8 cellular contexts compared by ENCODE assay signal in genomic region chr3:119677641-119677934, GRCh38. TPM values are rescaled to one million over a fixed set of nuclear protein-coding genes. Genes with fewer than 3 reads are reported as not detected.
A peak's percentile ranks its signal among the peaks of the same experiment; 100 is the strongest.
DNase-seq lines count a peak whose midpoint lies in the region; ATAC-seq and TF ChIP-seq lines count a peak whose summit lies in the region.

No MANE protein-coding gene starts in this region.

- 9% methylated on average over 6 of the region's 6 CpGs for WGBS in right cardiac atrium
- 6 to 11% (median 8%) methylated on average over 6 of the region's 6 CpGs for WGBS in spleen, 5 donors

- DNase-seq in H7, result no peak
- DNase-seq in WTC11 (ENCODE audit: low spot score), result no peak
- no peak for DNase-seq in right cardiac atrium
- DNase-seq in spleen, result no peak
- DNase-seq in DMS153 treated with DMSO at 0.1 percent for 48 hours (lab: John Stamatoyannopoulos, UW; ENCODE audit: unreplicated experiment), result no peak
- DNase-seq in NCI-H446 (lab: John Stamatoyannopoulos, UW), result no peak

- POLR2A ChIA-PET in WTC11 (lab: Charles Lee), result no interaction called here

- peaks cover 4% of the 10 kb centered on the region; the same call in 1 of the 2 replicates for H3K27me3 Mint-ChIP-seq in WTC11 (ENCODE audit: low read depth)

- H3K4me3 ChIP-seq in H7 (ENCODE audit: insufficient read depth, low read depth, low read length) (peak overlapping the region; percentile 80), right cardiac atrium (ENCODE audit: low read length) (peak overlapping the region; percentile 69), spleen (peak overlapping the region; percentile 52 to 85 (median 70))

- H3K4me1 ChIP-seq in right cardiac atrium (ENCODE audit: control insufficient read depth, insufficient read depth, low read length) (peaks cover 3% of the 10 kb centered on the region), spleen (peaks cover 11 to 51% (median 29%) of the 10 kb centered on the region in 6 donors)

- H3K9me3 Mint-ChIP-seq in WTC11, result no peaks in the 10 kb centered on the region

- peak overlapping the region; percentile 100 for H3K27ac ChIP-seq in right cardiac atrium (ENCODE audit: low read length)
- H3K27ac ChIP-seq in spleen, result peak overlapping the region; percentile 69 to 99 (median 96)

- H3K36me3 Mint-ChIP-seq in WTC11, result peaks cover 21% of the 10 kb centered on the region

- H3K27ac Mint-ChIP-seq in WTC11, result peak overlapping the region; percentile 96

- H3K9me3 ChIP-seq in right cardiac atrium (ENCODE audit: control insufficient read depth, low read length), result no peaks in the 10 kb centered on the region
- H3K9me3 ChIP-seq in spleen, result no peaks in the 10 kb centered on the region

- TF ChIP-seq POLR2A in spleen (IDR thresholded peaks at IDR 0.05), result no peak

- H3K4me3 Mint-ChIP-seq in WTC11, result peak overlapping the region; percentile 97

- CTCF ChIA-PET in WTC11 (lab: Charles Lee), result no interaction called here

- peaks cover 20% of the 10 kb centered on the region for H3K4me1 Mint-ChIP-seq in WTC11

- H3K27me3 ChIP-seq in H7 (ENCODE audit: control insufficient read depth, insufficient read depth, low read length), result no peaks in the 10 kb centered on the region
- H3K27me3 ChIP-seq in right cardiac atrium (ENCODE audit: control insufficient read depth, insufficient read depth), result no peaks in the 10 kb centered on the region
- H3K27me3 ChIP-seq in spleen (replicated peaks in 1 of 7), result no peaks in the 10 kb centered on the region

- TF ChIP-seq CTCF in WTC11 (IDR thresholded peaks at IDR 0.05) (no peak), spleen (IDR thresholded peaks at IDR 0.05 in 8 of 11, conservative IDR thresholded peaks at IDR 0.05 in 3 of 11) (no peak)

- peaks cover 7% of the 10 kb centered on the region for H3K36me3 ChIP-seq in H7 (replicated peaks; ENCODE audit: control insufficient read depth, insufficient read depth, low read length)
- peaks cover 0 to 28% (median 26%) of the 10 kb centered on the region in 6 donors for H3K36me3 ChIP-seq in spleen

- intact Hi-C loops in right cardiac atrium (cut with DNase I), result loop anchor here in 2 of 4 donors (10.0 kb wide), 1 partner anchor 73 kb away; no protein-coding TSS in a partner anchor
- intact Hi-C loops in spleen (cut with DNase I; ENCODE audit: low total_unique reads), result no loop called here

- ATAC-seq in WTC11 (peak; percentile 38), right cardiac atrium (no peak), HG02588 (IDR thresholded peaks at IDR 0.05; ENCODE audit: unreplicated experiment) (no peak), GM19324 (IDR thresholded peaks at IDR 0.05; ENCODE audit: low FRiP score, unreplicated experiment) (no peak)

TF ChIP-seq in WTC11, 78 proteins besides CTCF, POLR2A, EP300 and RAD21:
- TF ChIP-seq IRF2 (CRISPR knock-in tag; IDR thresholded peaks at IDR 0.05; ENCODE audit: borderline replicate concordance, low read depth), result no peak

RNA-seq across cellular contexts. Expression of gene COX17, which starts 0.4 kb away (rescaled TPM):
- 38.5 and 41.6 TPM in 2 replicates for total RNA-seq in H7 (2014; rRNA removed; shearing (Covaris generic))
- total RNA-seq in WTC11 (2021) (49.7 to 56.0 TPM (median 50.3 TPM) in 3 replicates), right cardiac atrium (100 to 1,000 TPM; 108 to 138 (median 132) TPM), spleen (10 to 100 TPM; 30.4 to 58.5 (median 38.4) TPM)
- polyA plus RNA-seq in right cardiac atrium (622 TPM), spleen (100 to 1,000 TPM in 2 of 3 donors, 10 to 100 TPM in 1; 97.4 to 136 (median 115) TPM)

RNA-seq across cellular contexts. Expression of gene POPDC2, which starts 17.2 kb away (rescaled TPM):
- total RNA-seq in H7 (2014; rRNA removed; shearing (Covaris generic)), result 0.59 TPM in 1 of 2 replicates, not detected in the other
- 0.48 to 0.64 TPM (median 0.53 TPM) in 3 replicates for total RNA-seq in WTC11 (2021)
- total RNA-seq in right cardiac atrium, result 100 to 1,000 TPM; 348 to 827 (median 453) TPM
- 504 TPM for polyA plus RNA-seq in right cardiac atrium
- 1 to 10 TPM; 4.8 to 9.8 (median 6.9) TPM for total RNA-seq in spleen
- 1 to 10 TPM; 3.1 to 8.3 (median 7.0) TPM for polyA plus RNA-seq in spleen

RNA-seq across cellular contexts. Expression of gene CFAP91, which starts 25.2 kb away (rescaled TPM):
- total RNA-seq in H7 (2014; rRNA removed; shearing (Covaris generic)), result 0.37 and 1.8 TPM in 2 replicates
- 2.2 to 3.5 TPM (median 3.3 TPM) in 3 replicates for total RNA-seq in WTC11 (2021)
- 1 to 10 TPM in 3 of 4 donors, under 1 TPM in 1; 0.80 to 1.7 (median 1.3) TPM for total RNA-seq in right cardiac atrium
- polyA plus RNA-seq in right cardiac atrium, result 0.50 TPM
- total RNA-seq in spleen, result 100 to 1,000 TPM in 1 of 7 donors, 10 to 100 TPM in 6; 30.2 to 141 (median 68.2) TPM
- polyA plus RNA-seq in spleen, result 10 to 100 TPM; 11.0 to 33.7 (median 24.2) TPM

Comparison
In these comparisons a context has a peak if more than half of its experiments do, and no peak if none do; other contexts are left out.
1. RNA of gene POPDC2, which starts 17.2 kb away (total RNA-seq): 348 to 827 TPM in right cardiac atrium; 4.8 to 9.8 TPM in spleen, 0.59 TPM in H7 and 0.48 to 0.64 TPM in WTC11; every median in the first group is over 10 times any median in the second.
2. Peak in every context shown above with its lines, with median percentiles within 50 percentile points of each other: H3K4me3 ChIP-seq.